8 cellular contexts compared by ENCODE assay signal in genomic region chr7:50791921-50792341, GRCh38. TPM values are rescaled to one million over a fixed set of nuclear protein-coding genes. Genes with fewer than 3 reads are reported as not detected.
DNase-seq lines count a peak whose midpoint lies in the region; ATAC-seq, FAIRE-seq and TF ChIP-seq lines count a peak whose summit lies in the region.

No MANE protein-coding gene starts in this region.

- FAIRE-seq in A549 (lab: Jason Lieb, UNC), result no peak

- POLR2A ChIA-PET in A549 (lab: Yijun Ruan, JAX), result interaction anchor here (0.9 to 1.0 kb wide), 2 partner anchors 30 to 58 kb away, joined by 3 to 4 read pairs; no protein-coding TSS in a partner anchor

- H3K4me1 ChIP-seq in A549, result peaks cover 12% of the 10 kb centered on the region
- peaks cover 30% of the 10 kb centered on the region for H3K4me1 ChIP-seq in HUES48 (ENCODE audit: control insufficient read depth, insufficient read depth, low read length)
- peaks cover 8 to 26% of the 10 kb centered on the region in 2 donors for H3K4me1 ChIP-seq in lung (ENCODE audit: control insufficient read depth in 2 of 2, insufficient read depth in 2 of 2, low read length in 2 of 2)

- H3K9ac ChIP-seq in HUES48 (ENCODE audit: low read depth, low read length), result peak overlapping the region; percentile 86

- TF ChIP-seq CTCF in A549 (IDR thresholded peaks at IDR 0.05) (no peak), brain microvascular endothelial cell (IDR thresholded peaks at IDR 0.05; ENCODE audit: low read depth, low read length, missing control alignments) (no peak), lung (IDR thresholded peaks at IDR 0.05; ENCODE audit: control extremely low read depth, extremely low read depth) (no peak)

- peaks cover 8% of the 10 kb centered on the region; the same call in 1 of the 3 replicates for H3K9me3 ChIP-seq in A549
- no peaks in the 10 kb centered on the region for H3K9me3 ChIP-seq in HUES48 (ENCODE audit: control insufficient read depth, insufficient read depth, low read length)
- peaks cover 0 to 5% of the 10 kb centered on the region in 2 donors for H3K9me3 ChIP-seq in lung (ENCODE audit: control insufficient read depth in 2 of 2, insufficient read depth in 1 of 2, low read length in 1 of 2)

- no peak for TF ChIP-seq EP300 in A549 (IDR thresholded peaks at IDR 0.05)

- in situ Hi-C loops in brain microvascular endothelial cell (cut with HindIII; ENCODE audit: low pct_ligation_motif_present, low sequenced_read_pairs), result no loop called here

- TF ChIP-seq POLR2A in A549 (IDR thresholded peaks at IDR 0.05; ENCODE audit: low read length), result no peak

- CTCF ChIA-PET in A549 (lab: Yijun Ruan, JAX), result interaction anchor here (0.6 to 1.3 kb wide), 4 partner anchors 9 to 276 kb away, joined by 3 to 4 read pairs (median 3); no protein-coding TSS in a partner anchor

- H3K36me3 ChIP-seq in HUES48 (ENCODE audit: control insufficient read depth, insufficient read depth, low read length) (no peaks in the 10 kb centered on the region), brain microvascular endothelial cell (replicated peaks) (no peaks in the 10 kb centered on the region), lung (ENCODE audit: control insufficient read depth in 2 of 2, insufficient read depth in 2 of 2, low read length in 2 of 2) (no peaks in the 10 kb centered on the region)

- peak in 1 of 2 experiments; percentile 43 for DNase-seq in A549 (ENCODE audit: low read depth in 1 of 2, low spot score in 1 of 2)
- DNase-seq in brain microvascular endothelial cell, result peak; percentile 54
- no peak for DNase-seq in lung (ENCODE audit: low spot score)
- no peak for DNase-seq in Ammon's horn (ENCODE audit: low spot score)
- no peak for DNase-seq in NCI-H524 treated with DMSO at 0.1 percent for 48 hours (lab: John Stamatoyannopoulos, UW)
- DNase-seq in amniotic stem cell (lab: John Stamatoyannopoulos, UW), result no peak

- H3K4me3 ChIP-seq in A549 (peak overlapping the region; percentile 80), HUES48 (ENCODE audit: low read depth, low read length) (peak overlapping the region; percentile 83), brain microvascular endothelial cell (ENCODE audit: low read depth, low read length) (peak overlapping the region; percentile 80), lung (peak overlapping the region; percentile 65)

- TF ChIP-seq RAD21 in A549 (conservative IDR thresholded peaks at IDR 0.05 in 1 of 2, IDR thresholded peaks at IDR 0.05 in 1 of 2), result no peak; a peak in 1 of 5 replicates

- peaks cover 27% of the 10 kb centered on the region for H3K27me3 ChIP-seq in HUES48 (ENCODE audit: control insufficient read depth, insufficient read depth, low read length)
- no peaks in the 10 kb centered on the region for H3K27me3 ChIP-seq in brain microvascular endothelial cell (replicated peaks)
- H3K27me3 ChIP-seq in lung (ENCODE audit: control insufficient read depth, insufficient read depth), result no peaks in the 10 kb centered on the region

- WGBS in A549 (ENCODE audit: missing lambda C conversion rate), result 11% methylated on average over 10 of the region's 10 CpGs
- WGBS in lung, 2 donors, result 5 to 10% methylated on average over 10 of the region's 10 CpGs

- no peak for ATAC-seq in A549
- no peak for ATAC-seq in lung (ENCODE audit: insufficient read depth, low FRiP score)
- no peak for ATAC-seq in HG02852 (IDR thresholded peaks at IDR 0.05; ENCODE audit: unreplicated experiment)

- H3K27ac ChIP-seq in A549 (peak overlapping the region; percentile 91 to 92), HUES48 (ENCODE audit: low read depth, low read length) (peak overlapping the region; percentile 60), brain microvascular endothelial cell (peak overlapping the region; percentile 82), lung (ENCODE audit: low read depth in 1 of 2, low read length in 1 of 2) (peak overlapping the region; percentile 59 to 92)

- peak overlapping the region; percentile 95 for H3K4me2 ChIP-seq in A549

TF ChIP-seq in A549, 52 proteins besides CTCF, POLR2A, EP300 and RAD21:
- 0 out of 2 replicates have a peak, but pooled peaks have one; percentile 17 for TF ChIP-seq MAX (IDR thresholded peaks at IDR 0.05)
- no peak for TF ChIP-seq JUNB (IDR thresholded peaks at IDR 0.05)
- peak; percentile 99 for TF ChIP-seq MAFK (IDR thresholded peaks at IDR 0.05; ENCODE audit: partially characterized antibody)
- TF ChIP-seq KDM1A (IDR thresholded peaks at IDR 0.05; ENCODE audit: low read depth), result no peak
- no peak for TF ChIP-seq E2F6 (IDR thresholded peaks at IDR 0.05; ENCODE audit: borderline replicate concordance, low read depth)
- no peak for TF ChIP-seq EHF (CRISPR knock-in tag; IDR thresholded peaks at IDR 0.05)
- TF ChIP-seq ATOH8 (CRISPR knock-in tag; IDR thresholded peaks at IDR 0.05; ENCODE audit: low read depth), result no peak
- TF ChIP-seq PBX3 (IDR thresholded peaks at IDR 0.05), result no peak
- TF ChIP-seq CHD2 (IDR thresholded peaks at IDR 0.05; ENCODE audit: low read length, partially characterized antibody), result no peak
- no peak for TF ChIP-seq NFE2L2 (conservative IDR thresholded peaks at IDR 0.05; ENCODE audit: low read length)
- no peak for TF ChIP-seq TFCP2L1 (CRISPR knock-in tag; IDR thresholded peaks at IDR 0.05)
- TF ChIP-seq ELK1 (IDR thresholded peaks at IDR 0.05; ENCODE audit: low read depth, low read length), result no peak
- TF ChIP-seq HDAC2 (IDR thresholded peaks at IDR 0.05), result no peak
- no peak for TF ChIP-seq JUN (IDR thresholded peaks at IDR 0.05)
- no peak for TF ChIP-seq KDM5A (IDR thresholded peaks at IDR 0.05)
- TF ChIP-seq MYC (IDR thresholded peaks at IDR 0.05; ENCODE audit: borderline replicate concordance, low read length), result no peak
- TF ChIP-seq FOXS1 (CRISPR knock-in tag; IDR thresholded peaks at IDR 0.05), result no peak
- peak; percentile 88 to 94 for TF ChIP-seq CEBPB (IDR thresholded peaks at IDR 0.05)
- TF ChIP-seq POLR2AphosphoS2 (conservative IDR thresholded peaks at IDR 0.05; ENCODE audit: low read length), result no peak
- no peak for TF ChIP-seq RARB (CRISPR knock-in tag; IDR thresholded peaks at IDR 0.05)
- TF ChIP-seq HOXB5 (CRISPR knock-in tag; IDR thresholded peaks at IDR 0.05), result no peak
- TF ChIP-seq BHLHE40 (IDR thresholded peaks at IDR 0.05; ENCODE audit: low read depth, low read length), result no peak
- TF ChIP-seq EHMT2 (IDR thresholded peaks at IDR 0.05; ENCODE audit: low read depth), result no peak
- no peak for TF ChIP-seq HEYL (CRISPR knock-in tag; IDR thresholded peaks at IDR 0.05)
- no peak for TF ChIP-seq CBX8 (IDR thresholded peaks at IDR 0.05)

RNA-seq across cellular contexts. Expression of gene GRB10, which starts 9.2 kb away (rescaled TPM):
- polyA plus RNA-seq in A549 (2011; rRNA removed) (23.2 and 42.3 TPM in 2 replicates), A549 (2017; fragmentation: RNase III; extraction: RNeasy Plus Mini Kit Qiagen cat#74134 plus additional on column Dnase treatment) (34.7 to 37.6 TPM (median 37.0 TPM) in 3 replicates), lung (10 to 100 TPM; 11.6 to 24.6 TPM)
- 10.1 and 12.7 TPM in 2 replicates for polyA plus RNA-seq in A549 (2012; cell fraction: cytosol; rRNA removed)
- 19.9 and 33.8 TPM in 2 replicates for polyA plus RNA-seq in A549 (2012; cell fraction: nucleus; rRNA removed)
- 64.5 and 88.4 TPM in 2 replicates for polyA minus RNA-seq in A549 (2011; rRNA and poly(A)+ RNA removed)
- total RNA-seq in lung, result 10 to 100 TPM; 57.4 to 68.6 TPM
